1 cellular context compared by ENCODE assay signal in the genomic region with DNA sequence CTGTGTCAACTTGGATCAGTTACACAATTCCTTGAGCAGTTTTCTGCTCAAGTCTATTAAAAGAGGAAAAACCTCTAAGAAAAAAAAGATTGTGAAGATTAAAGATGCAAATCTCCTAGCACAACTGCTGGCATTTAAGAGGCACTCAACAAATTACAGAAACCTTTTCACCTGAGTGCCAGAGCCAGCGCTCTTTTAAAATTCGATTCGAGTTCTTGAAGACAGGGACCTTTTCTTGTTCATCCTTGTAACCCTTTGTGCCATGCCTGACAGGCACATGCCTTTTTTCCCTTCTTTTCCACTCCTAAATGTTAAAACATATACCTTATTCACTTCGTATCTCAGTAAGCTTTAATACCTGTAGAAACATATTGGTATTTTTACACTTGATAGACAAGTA.
TF ChIP-seq lines count a peak whose summit lies in the region.

No MANE protein-coding gene starts in this region.

TF ChIP-seq in GM23338, 12 proteins besides CTCF, POLR2A, EP300 and RAD21 (continued from another document):
- TF ChIP-seq, protein P1, sequence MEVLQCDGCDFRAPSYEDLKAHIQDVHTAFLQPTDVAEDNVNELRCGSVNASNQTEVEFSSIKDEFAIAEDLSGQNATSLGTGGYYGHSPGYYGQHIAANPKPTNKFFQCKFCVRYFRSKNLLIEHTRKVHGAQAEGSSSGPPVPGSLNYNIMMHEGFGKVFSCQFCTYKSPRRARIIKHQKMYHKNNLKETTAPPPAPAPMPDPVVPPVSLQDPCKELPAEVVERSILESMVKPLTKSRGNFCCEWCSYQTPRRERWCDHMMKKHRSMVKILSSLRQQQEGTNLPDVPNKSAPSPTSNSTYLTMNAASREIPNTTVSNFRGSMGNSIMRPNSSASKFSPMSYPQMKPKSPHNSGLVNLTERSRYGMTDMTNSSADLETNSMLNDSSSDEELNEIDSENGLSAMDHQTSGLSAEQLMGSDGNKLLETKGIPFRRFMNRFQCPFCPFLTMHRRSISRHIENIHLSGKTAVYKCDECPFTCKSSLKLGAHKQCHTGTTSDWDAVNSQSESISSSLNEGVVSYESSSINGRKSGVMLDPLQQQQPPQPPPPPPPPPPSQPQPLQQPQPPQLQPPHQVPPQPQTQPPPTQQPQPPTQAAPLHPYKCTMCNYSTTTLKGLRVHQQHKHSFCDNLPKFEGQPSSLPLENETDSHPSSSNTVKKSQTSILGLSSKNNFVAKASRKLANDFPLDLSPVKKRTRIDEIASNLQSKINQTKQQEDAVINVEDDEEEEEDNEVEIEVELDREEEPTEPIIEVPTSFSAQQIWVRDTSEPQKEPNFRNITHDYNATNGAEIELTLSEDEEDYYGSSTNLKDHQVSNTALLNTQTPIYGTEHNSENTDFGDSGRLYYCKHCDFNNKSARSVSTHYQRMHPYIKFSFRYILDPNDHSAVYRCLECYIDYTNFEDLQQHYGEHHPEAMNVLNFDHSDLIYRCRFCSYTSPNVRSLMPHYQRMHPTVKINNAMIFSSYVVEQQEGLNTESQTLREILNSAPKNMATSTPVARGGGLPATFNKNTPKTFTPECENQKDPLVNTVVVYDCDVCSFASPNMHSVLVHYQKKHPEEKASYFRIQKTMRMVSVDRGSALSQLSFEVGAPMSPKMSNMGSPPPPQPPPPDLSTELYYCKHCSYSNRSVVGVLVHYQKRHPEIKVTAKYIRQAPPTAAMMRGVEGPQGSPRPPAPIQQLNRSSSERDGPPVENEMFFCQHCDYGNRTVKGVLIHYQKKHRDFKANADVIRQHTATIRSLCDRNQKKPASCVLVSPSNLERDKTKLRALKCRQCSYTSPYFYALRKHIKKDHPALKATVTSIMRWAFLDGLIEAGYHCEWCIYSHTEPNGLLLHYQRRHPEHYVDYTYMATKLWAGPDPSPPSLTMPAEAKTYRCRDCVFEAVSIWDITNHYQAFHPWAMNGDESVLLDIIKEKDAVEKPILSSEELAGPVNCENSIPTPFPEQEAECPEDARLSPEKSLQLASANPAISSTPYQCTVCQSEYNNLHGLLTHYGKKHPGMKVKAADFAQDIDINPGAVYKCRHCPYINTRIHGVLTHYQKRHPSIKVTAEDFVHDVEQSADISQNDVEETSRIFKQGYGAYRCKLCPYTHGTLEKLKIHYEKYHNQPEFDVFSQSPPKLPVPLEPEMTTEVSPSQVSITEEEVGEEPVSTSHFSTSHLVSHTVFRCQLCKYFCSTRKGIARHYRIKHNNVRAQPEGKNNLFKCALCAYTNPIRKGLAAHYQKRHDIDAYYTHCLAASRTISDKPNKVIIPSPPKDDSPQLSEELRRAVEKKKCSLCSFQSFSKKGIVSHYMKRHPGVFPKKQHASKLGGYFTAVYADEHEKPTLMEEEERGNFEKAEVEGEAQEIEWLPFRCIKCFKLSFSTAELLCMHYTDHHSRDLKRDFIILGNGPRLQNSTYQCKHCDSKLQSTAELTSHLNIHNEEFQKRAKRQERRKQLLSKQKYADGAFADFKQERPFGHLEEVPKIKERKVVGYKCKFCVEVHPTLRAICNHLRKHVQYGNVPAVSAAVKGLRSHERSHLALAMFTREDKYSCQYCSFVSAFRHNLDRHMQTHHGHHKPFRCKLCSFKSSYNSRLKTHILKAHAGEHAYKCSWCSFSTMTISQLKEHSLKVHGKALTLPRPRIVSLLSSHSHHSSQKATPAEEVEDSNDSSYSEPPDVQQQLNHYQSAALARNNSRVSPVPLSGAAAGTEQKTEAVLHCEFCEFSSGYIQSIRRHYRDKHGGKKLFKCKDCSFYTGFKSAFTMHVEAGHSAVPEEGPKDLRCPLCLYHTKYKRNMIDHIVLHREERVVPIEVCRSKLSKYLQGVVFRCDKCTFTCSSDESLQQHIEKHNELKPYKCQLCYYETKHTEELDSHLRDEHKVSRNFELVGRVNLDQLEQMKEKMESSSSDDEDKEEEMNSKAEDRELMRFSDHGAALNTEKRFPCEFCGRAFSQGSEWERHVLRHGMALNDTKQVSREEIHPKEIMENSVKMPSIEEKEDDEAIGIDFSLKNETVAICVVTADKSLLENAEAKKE (CRISPR knock-in tag; IDR thresholded peaks at IDR 0.05): no peak
- TF ChIP-seq NANOG (IDR thresholded peaks at IDR 0.05; ENCODE audit: borderline replicate concordance): no peak
- TF ChIP-seq, protein P2, sequence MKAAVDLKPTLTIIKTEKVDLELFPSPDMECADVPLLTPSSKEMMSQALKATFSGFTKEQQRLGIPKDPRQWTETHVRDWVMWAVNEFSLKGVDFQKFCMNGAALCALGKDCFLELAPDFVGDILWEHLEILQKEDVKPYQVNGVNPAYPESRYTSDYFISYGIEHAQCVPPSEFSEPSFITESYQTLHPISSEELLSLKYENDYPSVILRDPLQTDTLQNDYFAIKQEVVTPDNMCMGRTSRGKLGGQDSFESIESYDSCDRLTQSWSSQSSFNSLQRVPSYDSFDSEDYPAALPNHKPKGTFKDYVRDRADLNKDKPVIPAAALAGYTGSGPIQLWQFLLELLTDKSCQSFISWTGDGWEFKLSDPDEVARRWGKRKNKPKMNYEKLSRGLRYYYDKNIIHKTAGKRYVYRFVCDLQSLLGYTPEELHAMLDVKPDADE (IDR thresholded peaks at IDR 0.05): no peak
